In genomic region chr12:64583395-64584172, GRCh38 we compare ENCODE assay signal across 9 cellular contexts. TPM values are rescaled to one million over a fixed set of nuclear protein-coding genes. Genes with fewer than 3 reads are reported as not detected.
A peak's percentile ranks its signal among the peaks of the same experiment; 100 is the strongest.
DNase-seq lines count a peak whose midpoint lies in the region; ATAC-seq lines count a peak whose summit lies in the region.
"Had no signal": no experiment of that assay in that cellular context is flagged by ENCODE, and none has a peak within 500 bp of the region (broad histone marks: within the 10 kb centered on the region; RNA-seq: fewer than 3 reads in every experiment).

No MANE protein-coding gene starts in this region.

- no peaks in the 10 kb centered on the region for H3K27me3 Mint-ChIP-seq in central memory CD8-positive, alpha-beta T cell
- H3K27me3 Mint-ChIP-seq in naive B cell, result peaks cover 0 to 11% (median 0%) of the 10 kb centered on the region in 3 donors

- peak overlapping the region; percentile 53 to 71 (median 61) for H3K4me2 ChIP-seq in BLaER1 treated with 17β-estradiol and CSF1 and Interleukin-3, amounts not matched to agents 10 nM and 100 nM

- no peaks in the 10 kb centered on the region for H3K36me3 ChIP-seq in BLaER1 treated with 17β-estradiol and CSF1 and Interleukin-3, amounts not matched to agents 10 nM and 100 nM

- peaks cover 17 to 34% (median 21%) of the 10 kb centered on the region in 10 experiments for H3K4me1 ChIP-seq in BLaER1 treated with 17β-estradiol and CSF1 and Interleukin-3, amounts not matched to agents 10 nM and 100 nM

- no peak overlapping the region for H3K4me3 ChIP-seq in BLaER1 treated with 17β-estradiol and CSF1 and Interleukin-3, amounts not matched to agents 10 nM and 100 nM

- no peaks in the 10 kb centered on the region for H3K9me3 Mint-ChIP-seq in central memory CD8-positive, alpha-beta T cell
- no peaks in the 10 kb centered on the region for H3K9me3 Mint-ChIP-seq in naive B cell

- no peaks in the 10 kb centered on the region for H3K36me3 Mint-ChIP-seq in central memory CD8-positive, alpha-beta T cell (ENCODE audit: insufficient read depth)
- no peaks in the 10 kb centered on the region for H3K36me3 Mint-ChIP-seq in naive B cell

- no peak for ATAC-seq in central memory CD8-positive, alpha-beta T cell (replicated peaks; ENCODE audit: extremely low read depth, poor library complexity, severe bottlenecking)
- ATAC-seq in naive B cell (ENCODE audit: low read depth in 2 of 2), result peak in 1 of 2 donors; percentile 10
- ATAC-seq in GM18861 (IDR thresholded peaks at IDR 0.05; ENCODE audit: unreplicated experiment), result no peak
- no peak for ATAC-seq in GM19455 (IDR thresholded peaks at IDR 0.05; ENCODE audit: unreplicated experiment)

- DNase-seq in NAMALWA (ENCODE audit: low spot score) (peak; percentile 34), naive B cell (no peak), substantia nigra (lab: John Stamatoyannopoulos, UW) (no peak), T1000 (lab: John Stamatoyannopoulos, UW) (no peak)
- no peak for DNase-seq in central memory CD8-positive, alpha-beta T cell (ENCODE audit: low spot score in 2 of 2)
- DNase-seq: SIG-M5 had no signal

- H3K4me1 Mint-ChIP-seq in central memory CD8-positive, alpha-beta T cell, result peaks cover 14% of the 10 kb centered on the region
- H3K4me1 Mint-ChIP-seq in naive B cell, result peaks cover 13 to 20% (median 20%) of the 10 kb centered on the region in 3 donors

- peak overlapping the region in 9 of 11 experiments; percentile 6 to 53 (median 41); a peak in 15 of 22 replicates for H3K9ac ChIP-seq in BLaER1 treated with 17β-estradiol and CSF1 and Interleukin-3, amounts not matched to agents 10 nM and 100 nM

- peak overlapping the region; percentile 8 for H3K27ac Mint-ChIP-seq in central memory CD8-positive, alpha-beta T cell (ENCODE audit: low read depth)
- peak overlapping the region in 3 of 6 donors; percentile 21 to 88 (median 61) for H3K27ac Mint-ChIP-seq in naive B cell

- no peaks in the 10 kb centered on the region for H3K9me3 ChIP-seq in BLaER1 treated with 17β-estradiol and CSF1 and Interleukin-3, amounts not matched to agents 10 nM and 100 nM (replicated peaks in 1 of 11)

- peak overlapping the region; percentile 55 for H3K4me3 Mint-ChIP-seq in central memory CD8-positive, alpha-beta T cell
- peak overlapping the region in 7 of 8 donors; percentile 5 to 78 (median 48) for H3K4me3 Mint-ChIP-seq in naive B cell

- no peaks in the 10 kb centered on the region for H4K20me1 ChIP-seq in BLaER1 treated with 17β-estradiol and CSF1 and Interleukin-3, amounts not matched to agents 10 nM and 100 nM

- H3K27me3 ChIP-seq in BLaER1 treated with 17β-estradiol and CSF1 and Interleukin-3, amounts not matched to agents 10 nM and 100 nM, result no peaks in the 10 kb centered on the region

- peak overlapping the region in 10 of 11 experiments; percentile 9 to 75 (median 59); a peak in 16 of 22 replicates for H3K27ac ChIP-seq in BLaER1 treated with 17β-estradiol and CSF1 and Interleukin-3, amounts not matched to agents 10 nM and 100 nM
- no peak overlapping the region for H3K27ac ChIP-seq in substantia nigra (ENCODE audit: low read depth, low read length, poor library complexity, severe bottlenecking)

RNA-seq across cellular contexts. Expression of gene RASSF3, which starts 26.7 kb away (rescaled TPM):
- polyA plus RNA-seq in naive B cell (ENCODE audit: low read depth in 6 of 6), result 1 to 10 TPM; 3.2 to 7.8 (median 4.5) TPM
